ENCODE assay signal across 12 cellular contexts in genomic region chr10:35334297-35334696, GRCh38. TPM values are rescaled to one million over a fixed set of nuclear protein-coding genes. Genes with fewer than 3 reads are reported as not detected.
DNase-seq lines count a peak whose midpoint lies in the region; ATAC-seq, FAIRE-seq and TF ChIP-seq lines count a peak whose summit lies in the region.
"Had no signal": no experiment of that assay in that cellular context is flagged by ENCODE, and none has a peak within 500 bp of the region (broad histone marks: within the 10 kb centered on the region; RNA-seq: fewer than 3 reads in every experiment).

No MANE protein-coding gene starts in this region.

- intact Hi-C loops in HCT116 (cut with micrococcal nuclease) = no loop called here

- POLR2A ChIA-PET in HCT116 (lab: Charles Lee) = no interaction called here

- H3K9ac ChIP-seq in HCT116 (ENCODE audit: low read length) = no peak overlapping the region
- no peak overlapping the region for H3K9ac ChIP-seq in astrocyte (ENCODE audit: low read length)

- TF ChIP-seq CTCF in HCT116 (IDR thresholded peaks at IDR 0.05 in 2 of 3, conservative IDR thresholded peaks at IDR 0.05 in 1 of 3; ENCODE audit: borderline replicate concordance in 1 of 3, insufficient read depth in 1 of 3, low read depth in 2 of 3, low read length in 2 of 3) (no peak), astrocyte (IDR thresholded peaks at IDR 0.05; ENCODE audit: insufficient read depth, low read depth, low read length) (no peak)

- H4K20me1 ChIP-seq in HCT116 (ENCODE audit: insufficient read depth) = peaks cover 16% of the 10 kb centered on the region; the same call in 1 of the 2 replicates
- H4K20me1 ChIP-seq in astrocyte (ENCODE audit: insufficient read depth, low read length) = peaks cover 29% of the 10 kb centered on the region

- no TSS peak for BruUV-seq in HCT116 (replicated peaks; lab: Mats Ljungman, UMichigan)

- H3K79me2 ChIP-seq in ACC112 (ENCODE audit: control insufficient read depth, insufficient read depth, low read length, unreplicated experiment) (peaks cover 89% of the 10 kb centered on the region), HCT116 (ENCODE audit: insufficient read depth, low read length) (peaks cover 67% of the 10 kb centered on the region), astrocyte (ENCODE audit: insufficient read depth, low read length) (peaks cover 88% of the 10 kb centered on the region)

- H3K9me2 ChIP-seq in HCT116 (ENCODE audit: insufficient read depth) = no peaks in the 10 kb centered on the region

- no peaks in the 10 kb centered on the region for H3K36me3 Mint-ChIP-seq in astrocyte (ENCODE audit: low read depth, unreplicated experiment)
- H3K36me3 Mint-ChIP-seq in naive B cell = no peaks in the 10 kb centered on the region

- no peak for TF ChIP-seq RAD21 in HCT116 (IDR thresholded peaks at IDR 0.05; ENCODE audit: low read depth)

- ATAC-seq in HCT116 = no peak
- no peak for ATAC-seq in naive B cell (ENCODE audit: low read depth in 2 of 2)

- peak overlapping the region; percentile 90 for H3K4me2 ChIP-seq in HCT116 (ENCODE audit: low read length)
- H3K4me2 ChIP-seq in astrocyte (ENCODE audit: low read length) = peak overlapping the region; percentile 67

- CTCF ChIA-PET in HCT116 (lab: Charles Lee) = no interaction called here

- H3K27ac ChIP-seq in ACC112 (ENCODE audit: low read depth, low read length) = no peak overlapping the region
- no peak overlapping the region for H3K27ac ChIP-seq in HCT116 (ENCODE audit: low read depth, low read length)
- H3K27ac ChIP-seq in astrocyte (ENCODE audit: low read depth, low read length) = no peak overlapping the region
- H3K27ac ChIP-seq: testis had no signal

- H3K4me3 ChIP-seq in ACC112 (ENCODE audit: low read depth, low read length) = peak overlapping the region; percentile 41
- 0 out of 4 replicates have a peak overlapping the region, but pooled peaks of 1 of the 2 experiments have one; percentile 83 for H3K4me3 ChIP-seq in HCT116 (replicated peaks in 1 of 2; ENCODE audit: low read depth in 1 of 2, low read length in 2 of 2)
- peak overlapping the region; percentile 38 for H3K4me3 ChIP-seq in astrocyte (ENCODE audit: insufficient read depth, low read depth, low read length)
- H3K4me3 ChIP-seq: testis had no signal

- RAD21 ChIA-PET in HCT116 (lab: Charles Lee; ENCODE audit: low non-redundant PET in 1 of 2, low total read pairs in 2 of 2, uncharacterized antibody in 2 of 2, unreplicated experiment in 2 of 2) = no interaction called here

- H3K4me1 Mint-ChIP-seq in astrocyte (ENCODE audit: low read depth, unreplicated experiment) (peaks cover 43% of the 10 kb centered on the region), naive B cell (peaks cover 39 to 60% (median 49%) of the 10 kb centered on the region in 3 donors)

- H3K9me3 Mint-ChIP-seq in astrocyte (ENCODE audit: unreplicated experiment) (no peaks in the 10 kb centered on the region), naive B cell (no peaks in the 10 kb centered on the region)

- H3K27me3 Mint-ChIP-seq in astrocyte (ENCODE audit: low read depth, unreplicated experiment) (no peaks in the 10 kb centered on the region), naive B cell (no peaks in the 10 kb centered on the region)

- H3K27me3 ChIP-seq in ACC112 (ENCODE audit: insufficient read depth, low read length) (no peaks in the 10 kb centered on the region), HCT116 (ENCODE audit: insufficient read depth, low read length) (no peaks in the 10 kb centered on the region), astrocyte (ENCODE audit: insufficient read depth, low read length) (no peaks in the 10 kb centered on the region)
- H3K27me3 ChIP-seq: testis had no signal

- H3K27ac Mint-ChIP-seq in astrocyte (ENCODE audit: unreplicated experiment) (no peak overlapping the region), naive B cell (peak overlapping the region in 1 of 6 donors; percentile 91)

- peaks cover 49% of the 10 kb centered on the region for H3K4me1 ChIP-seq in ACC112 (ENCODE audit: control insufficient read depth, insufficient read depth, low read length, unreplicated experiment)
- H3K4me1 ChIP-seq in HCT116 (ENCODE audit: control insufficient read depth in 1 of 2, insufficient read depth in 2 of 2, low read length in 2 of 2) = peaks cover 22 to 45% of the 10 kb centered on the region in 2 experiments
- H3K4me1 ChIP-seq in astrocyte (ENCODE audit: insufficient read depth, low read length) = peaks cover 28% of the 10 kb centered on the region

- H3K4me3 Mint-ChIP-seq in astrocyte (ENCODE audit: unreplicated experiment) (peak overlapping the region; percentile 80), naive B cell (peak overlapping the region in 6 of 8 donors; percentile 37 to 96 (median 77))

- in situ Hi-C loops in KBM-7 (cut with MboI; ENCODE audit: low pct_unique_long_range_greater_than_20kb, low sequenced_read_pairs) = no loop called here

- H3K9me3 ChIP-seq in HCT116 (ENCODE audit: control insufficient read depth in 1 of 2, insufficient read depth in 1 of 2, low read depth in 1 of 2, low read length in 2 of 2) = no peaks in the 10 kb centered on the region
- H3K9me3 ChIP-seq in astrocyte (ENCODE audit: insufficient read depth, low read depth, low read length) = no peaks in the 10 kb centered on the region
- H3K9me3 ChIP-seq: testis had no signal

- 0 out of 2 replicates have a peak, but pooled peaks cover 3% of the 10 kb centered on the region for H3K36me3 ChIP-seq in ACC112 (ENCODE audit: insufficient read depth, low read length)
- no peaks in the 10 kb centered on the region; a peak in 1 of 4 replicates for H3K36me3 ChIP-seq in HCT116 (ENCODE audit: control insufficient read depth in 1 of 2, insufficient read depth in 2 of 2, low read length in 2 of 2)
- peaks cover 3% of the 10 kb centered on the region for H3K36me3 ChIP-seq in astrocyte (ENCODE audit: insufficient read depth, low read length)

- no peak for TF ChIP-seq POLR2A in HCT116 (IDR thresholded peaks at IDR 0.05; ENCODE audit: borderline replicate concordance, extremely low read depth, insufficient read depth, insufficient read length)

- H2AFZ ChIP-seq in ACC112 (ENCODE audit: low read length, unreplicated experiment) = no peak overlapping the region
- no peak overlapping the region for H2AFZ ChIP-seq in HCT116 (ENCODE audit: low read depth, low read length, poor library complexity, severe bottlenecking)
- no peak overlapping the region for H2AFZ ChIP-seq in astrocyte (ENCODE audit: low read depth, low read length)

- no peak for FAIRE-seq in astrocyte (lab: Jason Lieb, UNC)
- FAIRE-seq: H1, TTC549 had no signal

- DNase-seq in HCT116 (ENCODE audit: low read depth, low spot score) (no peak), astrocyte (ENCODE audit: low read depth) (no peak), naive B cell (no peak), KBM-7 (no peak), NCI-H345 treated with DMSO at 0.1 percent for 48 hours (lab: John Stamatoyannopoulos, UW; ENCODE audit: unreplicated experiment) (no peak), T-helper 9 cell (no peak)
- no peak for DNase-seq in activated CD4-positive, CD25-positive, alpha-beta regulatory T cell (lab: John Stamatoyannopoulos, UW)
- DNase-seq: NCI-H1105, testis had no signal

TF ChIP-seq in HCT116, 20 proteins besides CTCF, POLR2A, EP300 and RAD21:
- TF ChIP-seq SIN3A (IDR thresholded peaks at IDR 0.05; ENCODE audit: low read depth) (no peak), MAX (IDR thresholded peaks at IDR 0.05) (no peak), EZH2phosphoT487 (IDR thresholded peaks at IDR 0.05; ENCODE audit: borderline replicate concordance) (no peak), POLR2AphosphoS5 (IDR thresholded peaks at IDR 0.05; ENCODE audit: low read depth, low read length) (no peak), JUND (IDR thresholded peaks at IDR 0.05) (no peak), FOSL1 (IDR thresholded peaks at IDR 0.05; ENCODE audit: low read depth) (no peak), SRF (IDR thresholded peaks at IDR 0.05; ENCODE audit: low read depth) (no peak), CBX3 (IDR thresholded peaks at IDR 0.05; ENCODE audit: low read depth) (no peak)

RNA-seq across cellular contexts. Expression of gene CCNY, which starts 2.0 kb away (rescaled TPM):
- total RNA-seq in HCT116 (2021; ENCODE audit: unreplicated experiment) (62.2 TPM), astrocyte (85.9 and 89.4 TPM in 2 replicates)
- 40.6 and 42.8 TPM in 2 replicates for polyA plus RNA-seq in HCT116 (2012)
- 10 to 100 TPM in 5 of 6 donors, 1 to 10 TPM in 1; 9.4 to 27.7 (median 13.6) TPM for polyA plus RNA-seq in naive B cell (ENCODE audit: low read depth in 6 of 6)
